1 cellular context compared by ENCODE assay signal in the genomic region with DNA sequence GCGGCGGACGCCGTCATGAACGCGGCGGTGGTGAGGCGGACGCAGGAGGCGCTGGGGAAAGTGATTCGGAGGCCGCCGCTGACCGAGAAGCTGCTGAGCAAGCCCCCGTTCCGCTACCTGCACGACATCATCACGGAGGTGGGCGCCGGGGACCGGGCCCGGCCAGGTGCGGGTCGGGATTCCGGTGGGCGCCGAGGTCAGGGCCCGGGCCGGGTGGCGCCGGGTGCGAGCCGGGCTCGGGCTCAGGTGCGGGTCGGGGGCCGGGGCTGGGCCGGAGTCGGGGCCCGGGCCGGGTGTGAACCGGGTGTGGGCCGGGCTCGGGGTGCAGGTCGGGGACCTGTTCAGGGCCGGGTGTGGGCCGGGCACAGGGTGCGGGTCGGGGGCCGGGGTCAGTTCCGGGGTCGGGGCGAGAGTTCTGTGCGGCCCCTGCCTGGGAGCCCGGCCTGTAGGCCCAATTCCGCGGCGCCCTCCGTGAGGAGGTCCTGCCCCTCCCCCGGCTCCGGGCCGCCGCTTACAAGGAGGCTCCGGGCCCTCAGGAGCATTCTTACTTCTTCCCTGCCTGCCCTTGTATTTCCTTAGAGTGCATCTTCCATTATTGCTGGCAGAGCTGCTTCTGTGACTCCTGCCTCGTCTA.
TF ChIP-seq lines count a peak whose summit lies in the region.

No MANE protein-coding gene starts in this region.

TF ChIP-seq in H1, 55 proteins besides CTCF, POLR2A, EP300 and RAD21:
- 0 out of 2 replicates have a peak, but pooled peaks have one; percentile 51 for TF ChIP-seq RBBP5 (IDR thresholded peaks at IDR 0.05; ENCODE audit: borderline replicate concordance, low read depth, low read length)
- no peak for TF ChIP-seq KDM1A (IDR thresholded peaks at IDR 0.05; ENCODE audit: borderline replicate concordance, low read length)
- peak; percentile 37 for TF ChIP-seq KDM4A (IDR thresholded peaks at IDR 0.05; ENCODE audit: low read depth, low read length, severe bottlenecking)
